In the genomic region with DNA sequence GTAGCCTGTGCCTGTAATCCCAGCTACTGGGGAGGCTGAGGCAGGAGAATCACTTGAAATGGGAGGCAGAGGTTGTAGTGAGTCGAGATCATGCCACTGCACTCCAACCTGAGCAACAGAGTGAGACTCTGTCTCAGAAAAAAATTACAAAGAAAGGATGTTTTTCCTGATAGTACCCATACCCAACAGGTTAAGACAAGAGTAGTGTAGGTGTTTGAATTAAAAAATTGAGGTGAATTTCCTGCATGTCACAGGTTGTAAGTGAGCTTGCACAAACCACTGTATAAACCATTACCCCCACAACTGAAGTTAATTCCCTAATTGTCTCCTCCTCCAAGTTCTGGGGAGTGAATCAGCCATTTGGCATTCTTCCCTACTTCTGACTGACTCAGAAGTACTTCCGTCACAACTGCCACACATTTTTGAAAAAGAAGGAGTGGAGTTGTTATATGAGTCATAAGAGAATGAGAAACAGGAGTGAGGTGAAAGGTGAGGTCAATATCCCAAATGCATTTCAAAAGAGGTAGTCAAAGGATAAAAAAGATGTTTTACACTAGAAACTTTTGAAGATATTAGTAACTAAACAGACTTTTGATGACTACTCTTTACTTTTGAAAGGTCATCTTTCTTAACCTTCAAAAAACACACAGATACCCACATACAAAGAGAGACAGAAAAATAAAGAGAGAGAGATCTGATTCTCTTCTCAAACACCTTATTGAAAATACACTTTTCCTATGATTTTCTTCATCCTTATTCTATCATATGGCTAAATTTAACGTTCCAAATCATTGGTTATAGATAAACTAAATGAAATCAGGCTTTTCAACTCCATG, we compare ENCODE assay signal across 8 cellular contexts.
DNase-seq lines count a peak whose midpoint lies in the region; ATAC-seq and TF ChIP-seq lines count a peak whose summit lies in the region.

No MANE protein-coding gene starts in this region.

- no peaks in the 10 kb centered on the region for H3K9me3 ChIP-seq in SJSA1 (replicated peaks)

- no peak for ATAC-seq in GM18867 (IDR thresholded peaks at IDR 0.05; ENCODE audit: unreplicated experiment)

- no peaks in the 10 kb centered on the region for H3K36me3 ChIP-seq in SJSA1

- H3K27ac ChIP-seq in SJSA1, result peak overlapping the region; percentile 74

- H3K4me3 ChIP-seq in SJSA1 (no peak overlapping the region), fibroblast of the aortic adventitia (ENCODE audit: low read depth, low read length) (no peak overlapping the region), skeletal muscle cell (ENCODE audit: low read depth, low read length) (no peak overlapping the region)

- no peak for TF ChIP-seq CTCF in fibroblast of the aortic adventitia (IDR thresholded peaks at IDR 0.05; ENCODE audit: insufficient read depth, low read length)

- DNase-seq in HCEC 1CT (peak; percentile 88), SJSA1 (ENCODE audit: low read depth in 1 of 2, low spot score in 2 of 2) (peak; percentile 74 to 90), fibroblast of the aortic adventitia (ENCODE audit: low read depth) (peak; percentile 99), skeletal muscle cell (ENCODE audit: low read depth) (peak; percentile 97), RPMI8226 (no peak), UCSD-AML1 (lab: John Stamatoyannopoulos, UW; ENCODE audit: unreplicated experiment) (no peak), NCI-H345 treated with DMSO at 0.1 percent for 48 hours (lab: John Stamatoyannopoulos, UW; ENCODE audit: unreplicated experiment) (no peak)

- H3K4me1 ChIP-seq in SJSA1 (replicated peaks), result peaks cover 56% of the 10 kb centered on the region

- H3K27me3 ChIP-seq in SJSA1 (replicated peaks), result no peaks in the 10 kb centered on the region

Comparison
In these comparisons a context has a peak if more than half of its experiments do, and no peak if none do; other contexts are left out.
1. DNase-seq: peak in HCEC 1CT (single experiment), SJSA1 (2 of 2), fibroblast of the aortic adventitia (single experiment) and skeletal muscle cell (single experiment); none in RPMI8226 (single experiment), UCSD-AML1 (single experiment) and NCI-H345 treated with DMSO at 0.1 percent for 48 hours (single experiment).